Comparison of ENCODE assay signal across 8 cellular contexts in genomic region chr9:125189011-125189360, GRCh38. TPM values are rescaled to one million over a fixed set of nuclear protein-coding genes. Genes with fewer than 3 reads are reported as not detected.
DNase-seq lines count a peak whose midpoint lies in the region; ATAC-seq and TF ChIP-seq lines count a peak whose summit lies in the region.

No MANE protein-coding gene starts in this region.

- H3K27ac Mint-ChIP-seq in effector memory CD8-positive, alpha-beta T cell: peak overlapping the region; percentile 90 to 94
- peak overlapping the region; percentile 93 for H3K27ac Mint-ChIP-seq in type B pancreatic cell

- peak overlapping the region; percentile 95 to 97 for H3K9ac ChIP-seq in mucosa of rectum (ENCODE audit: low read depth in 1 of 2, low read length in 2 of 2)

- peak overlapping the region; percentile 95 to 96 for H3K4me3 Mint-ChIP-seq in effector memory CD8-positive, alpha-beta T cell
- peak overlapping the region; percentile 95 for H3K4me3 Mint-ChIP-seq in type B pancreatic cell

- H3K4me1 ChIP-seq in mucosa of rectum (ENCODE audit: control insufficient read depth in 2 of 2, insufficient read depth in 2 of 2, low read length in 2 of 2): peaks cover 3 to 13% of the 10 kb centered on the region in 2 donors

- H3K36me3 Mint-ChIP-seq in effector memory CD8-positive, alpha-beta T cell (ENCODE audit: insufficient read depth): peaks cover 41% of the 10 kb centered on the region
- peaks cover 4% of the 10 kb centered on the region for H3K36me3 Mint-ChIP-seq in type B pancreatic cell

- peak; percentile 19 for ATAC-seq in HG03097 (IDR thresholded peaks at IDR 0.05; ENCODE audit: low FRiP score, unreplicated experiment)
- ATAC-seq in effector memory CD8-positive, alpha-beta T cell (replicated peaks): peak; percentile 13

- H3K9me3 Mint-ChIP-seq in effector memory CD8-positive, alpha-beta T cell: no peaks in the 10 kb centered on the region
- H3K9me3 Mint-ChIP-seq in type B pancreatic cell: no peaks in the 10 kb centered on the region

- H3K27me3 Mint-ChIP-seq in effector memory CD8-positive, alpha-beta T cell: no peaks in the 10 kb centered on the region
- H3K27me3 Mint-ChIP-seq in type B pancreatic cell: no peaks in the 10 kb centered on the region

- no peaks in the 10 kb centered on the region for H3K9me3 ChIP-seq in mucosa of rectum (ENCODE audit: control insufficient read depth in 2 of 2, low read length in 2 of 2)

- peak overlapping the region; percentile 86 to 88 for H3K27ac ChIP-seq in mucosa of rectum (ENCODE audit: low read depth in 2 of 2, low read length in 2 of 2)

- TF ChIP-seq CTCF in type B pancreatic cell (conservative IDR thresholded peaks at IDR 0.05): no peak

- H3K36me3 ChIP-seq in mucosa of rectum (ENCODE audit: control insufficient read depth in 2 of 2, insufficient read depth in 2 of 2, low read length in 2 of 2): no peaks in the 10 kb centered on the region

- peak overlapping the region; percentile 91 to 96 for H3K4me3 ChIP-seq in mucosa of rectum (ENCODE audit: low read length in 2 of 2)

- no peaks in the 10 kb centered on the region for H3K27me3 ChIP-seq in mucosa of rectum (ENCODE audit: control insufficient read depth in 2 of 2, insufficient read depth in 2 of 2, low read length in 2 of 2)

- DNase-seq in SIG-M5 treated with dmso at 0.1 percent for 504 hours (lab: John Stamatoyannopoulos, UW; ENCODE audit: unreplicated experiment) (peak; percentile 12), SIG-M5 (lab: John Stamatoyannopoulos, UW) (no peak), T-helper 2 cell (peak in 4 of 5 experiments; percentile 13 to 46 (median 24)), type B pancreatic cell (ENCODE audit: extremely low spot score, unreplicated experiment) (no peak), SW 1271 (lab: John Stamatoyannopoulos, UW) (no peak)
- peak in 2 of 3 experiments; percentile 14 to 23 for DNase-seq in effector memory CD8-positive, alpha-beta T cell

- peaks cover 25 to 32% of the 10 kb centered on the region in 2 donors for H3K4me1 Mint-ChIP-seq in effector memory CD8-positive, alpha-beta T cell (ENCODE audit: low read depth in 2 of 2)
- peaks cover 11% of the 10 kb centered on the region for H3K4me1 Mint-ChIP-seq in type B pancreatic cell (ENCODE audit: unreplicated experiment)

RNA-seq across cellular contexts. Expression of gene PPP6C, which starts 0.6 kb away (rescaled TPM):
- total RNA-seq in type B pancreatic cell (ENCODE audit: low replicate concordance): 30.2 and 35.2 TPM in 2 replicates

RNA-seq across cellular contexts. Expression of gene RABEPK, which starts 11.4 kb away (rescaled TPM):
- 14.9 and 19.0 TPM in 2 replicates for total RNA-seq in type B pancreatic cell (ENCODE audit: low replicate concordance)

RNA-seq across cellular contexts. Expression of gene SCAI, which starts 45.7 kb away (rescaled TPM):
- total RNA-seq in type B pancreatic cell (ENCODE audit: low replicate concordance): 10.5 and 12.8 TPM in 2 replicates

RNA-seq across cellular contexts. Expression of gene HSPA5, which starts 52.2 kb away (rescaled TPM):
- total RNA-seq in type B pancreatic cell (ENCODE audit: low replicate concordance): 269 and 299 TPM in 2 replicates

Comparison
In these comparisons a context has a peak if more than half of its experiments do, and no peak if none do; other contexts are left out.
1. DNase-seq: peak in SIG-M5 treated with dmso at 0.1 percent for 504 hours (single experiment), T-helper 2 cell (4 of 5) and effector memory CD8-positive, alpha-beta T cell (2 of 3); none in SIG-M5 (single experiment), type B pancreatic cell (single experiment) and SW 1271 (0 of 2).